Comparison of ENCODE assay signal across 1 cellular context in the genomic region with DNA sequence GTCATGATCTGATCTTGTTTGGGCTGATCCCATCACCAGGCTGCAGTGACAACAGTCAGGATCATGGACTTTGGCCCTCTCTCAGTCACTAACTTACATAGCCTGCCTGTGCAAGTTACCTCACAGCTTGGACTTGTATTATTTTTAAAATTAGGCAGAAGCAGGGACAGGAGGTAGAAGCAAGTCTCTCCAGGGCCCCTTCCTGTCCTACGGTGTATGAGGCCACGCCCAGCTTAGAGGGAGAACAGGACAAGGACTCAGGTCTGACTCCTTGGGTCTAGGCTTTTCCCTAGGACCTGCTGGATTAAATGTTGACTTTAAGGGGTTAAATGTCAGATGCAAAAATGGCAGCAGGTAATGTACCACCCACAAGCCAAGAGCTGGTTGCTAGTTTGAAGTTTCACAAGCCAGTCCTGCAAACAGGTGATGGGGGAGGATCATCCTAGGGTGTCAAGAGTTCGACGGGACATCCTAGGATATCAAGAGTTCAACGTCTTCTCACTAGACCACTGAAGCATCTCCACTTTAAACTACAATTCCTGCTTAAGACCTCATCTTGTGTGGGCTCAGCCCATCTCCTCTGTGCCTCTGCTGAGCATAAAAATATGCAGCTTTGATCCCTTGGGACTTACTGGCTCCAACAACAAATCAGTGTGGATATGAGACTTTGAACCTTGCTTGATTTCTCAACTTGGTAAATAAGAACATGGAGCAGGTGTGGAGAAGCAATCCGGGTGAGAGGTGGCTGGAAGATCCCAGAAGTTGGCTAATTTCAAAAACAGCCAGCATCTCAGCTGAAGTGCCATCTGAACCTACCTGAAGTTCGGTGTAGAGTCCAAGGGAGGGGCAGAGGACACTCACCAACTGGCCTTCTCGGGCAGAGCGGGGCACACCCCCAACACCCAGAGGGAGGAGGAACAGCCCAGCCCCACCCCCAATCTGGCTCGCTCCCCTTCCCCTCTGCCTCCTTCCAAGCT.
TF ChIP-seq lines count a peak whose summit lies in the region.

No MANE protein-coding gene starts in this region.

TF ChIP-seq in HepG2, 621 proteins besides CTCF, POLR2A, EP300 and RAD21 (continued from another document and continues in another):
- TF ChIP-seq, protein P1, sequence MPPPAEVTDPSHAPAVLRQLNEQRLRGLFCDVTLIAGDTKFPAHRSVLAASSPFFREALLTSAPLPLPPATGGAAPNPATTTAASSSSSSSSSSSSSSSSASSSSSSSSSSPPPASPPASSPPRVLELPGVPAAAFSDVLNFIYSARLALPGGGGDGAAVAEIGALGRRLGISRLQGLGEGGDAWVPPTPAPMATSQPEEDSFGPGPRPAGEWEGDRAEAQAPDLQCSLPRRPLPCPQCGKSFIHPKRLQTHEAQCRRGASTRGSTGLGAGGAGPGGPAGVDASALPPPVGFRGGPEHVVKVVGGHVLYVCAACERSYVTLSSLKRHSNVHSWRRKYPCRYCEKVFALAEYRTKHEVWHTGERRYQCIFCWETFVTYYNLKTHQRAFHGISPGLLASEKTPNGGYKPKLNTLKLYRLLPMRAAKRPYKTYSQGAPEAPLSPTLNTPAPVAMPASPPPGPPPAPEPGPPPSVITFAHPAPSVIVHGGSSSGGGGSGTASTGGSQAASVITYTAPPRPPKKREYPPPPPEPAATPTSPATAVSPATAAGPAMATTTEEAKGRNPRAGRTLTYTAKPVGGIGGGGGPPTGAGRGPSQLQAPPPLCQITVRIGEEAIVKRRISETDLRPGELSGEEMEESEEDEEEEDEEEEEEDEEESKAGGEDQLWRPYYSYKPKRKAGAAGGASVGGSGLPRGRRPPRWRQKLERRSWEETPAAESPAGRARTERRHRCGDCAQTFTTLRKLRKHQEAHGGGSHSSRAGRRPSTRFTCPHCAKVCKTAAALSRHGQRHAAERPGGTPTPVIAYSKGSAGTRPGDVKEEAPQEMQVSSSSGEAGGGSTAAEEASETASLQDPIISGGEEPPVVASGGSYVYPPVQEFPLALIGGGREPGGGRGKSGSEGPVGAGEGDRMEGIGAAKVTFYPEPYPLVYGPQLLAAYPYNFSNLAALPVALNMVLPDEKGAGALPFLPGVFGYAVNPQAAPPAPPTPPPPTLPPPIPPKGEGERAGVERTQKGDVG (CRISPR knock-in tag; IDR thresholded peaks at IDR 0.05; ENCODE audit: borderline replicate concordance): 0 out of 2 replicates have a peak, but pooled peaks have one; percentile 34
- no peak for TF ChIP-seq ZNF10 (CRISPR knock-in tag; IDR thresholded peaks at IDR 0.05; ENCODE audit: borderline replicate concordance, low read depth)
- TF ChIP-seq FIP1L1 (IDR thresholded peaks at IDR 0.05; ENCODE audit: borderline replicate concordance, insufficient read depth, low read depth, low read length): no peak
- peak; percentile 77 for TF ChIP-seq RERE (CRISPR knock-in tag; IDR thresholded peaks at IDR 0.05; ENCODE audit: low read depth)
- no peak for TF ChIP-seq NFE2L1 (CRISPR knock-in tag; IDR thresholded peaks at IDR 0.05; ENCODE audit: borderline replicate concordance)
- TF ChIP-seq ZNF282 (IDR thresholded peaks at IDR 0.05; ENCODE audit: partially characterized antibody): no peak
- TF ChIP-seq NRL (CRISPR knock-in tag; IDR thresholded peaks at IDR 0.05; ENCODE audit: borderline replicate concordance): no peak
- peak; percentile 54; the same call in 1 of the 2 replicates for TF ChIP-seq ZNF124 (CRISPR knock-in tag; IDR thresholded peaks at IDR 0.05)
- TF ChIP-seq ZNF616 (CRISPR knock-in tag; IDR thresholded peaks at IDR 0.05; ENCODE audit: low read depth): no peak; the same call in 1 of the 2 replicates
- no peak for TF ChIP-seq TBP (CRISPR knock-in tag; IDR thresholded peaks at IDR 0.05)
- peak; percentile 86; the same call in 1 of the 2 replicates for TF ChIP-seq THRA (CRISPR knock-in tag; IDR thresholded peaks at IDR 0.05; ENCODE audit: borderline replicate concordance)
- TF ChIP-seq KAT7 (CRISPR knock-in tag; IDR thresholded peaks at IDR 0.05; ENCODE audit: borderline replicate concordance): peak; percentile 48; the same call in 1 of the 2 replicates
- TF ChIP-seq TOE1 (CRISPR knock-in tag; IDR thresholded peaks at IDR 0.05): peak; percentile 82; the same call in 1 of the 2 replicates
- TF ChIP-seq BRCA1 (CRISPR knock-in tag; IDR thresholded peaks at IDR 0.05): no peak
- no peak for TF ChIP-seq LBX2 (CRISPR knock-in tag; IDR thresholded peaks at IDR 0.05; ENCODE audit: borderline replicate concordance)
- TF ChIP-seq ZNF101 (CRISPR knock-in tag; IDR thresholded peaks at IDR 0.05; ENCODE audit: borderline replicate concordance, low read depth): no peak
- TF ChIP-seq, protein P2, sequence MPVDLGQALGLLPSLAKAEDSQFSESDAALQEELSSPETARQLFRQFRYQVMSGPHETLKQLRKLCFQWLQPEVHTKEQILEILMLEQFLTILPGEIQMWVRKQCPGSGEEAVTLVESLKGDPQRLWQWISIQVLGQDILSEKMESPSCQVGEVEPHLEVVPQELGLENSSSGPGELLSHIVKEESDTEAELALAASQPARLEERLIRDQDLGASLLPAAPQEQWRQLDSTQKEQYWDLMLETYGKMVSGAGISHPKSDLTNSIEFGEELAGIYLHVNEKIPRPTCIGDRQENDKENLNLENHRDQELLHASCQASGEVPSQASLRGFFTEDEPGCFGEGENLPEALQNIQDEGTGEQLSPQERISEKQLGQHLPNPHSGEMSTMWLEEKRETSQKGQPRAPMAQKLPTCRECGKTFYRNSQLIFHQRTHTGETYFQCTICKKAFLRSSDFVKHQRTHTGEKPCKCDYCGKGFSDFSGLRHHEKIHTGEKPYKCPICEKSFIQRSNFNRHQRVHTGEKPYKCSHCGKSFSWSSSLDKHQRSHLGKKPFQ (CRISPR knock-in tag; IDR thresholded peaks at IDR 0.05; ENCODE audit: insufficient replicate concordance): no peak
- TF ChIP-seq SMAD9 (CRISPR knock-in tag; IDR thresholded peaks at IDR 0.05): peak; percentile 68; the same call in 1 of the 2 replicates
- TF ChIP-seq PRMT3 (CRISPR knock-in tag; IDR thresholded peaks at IDR 0.05; ENCODE audit: borderline replicate concordance, low read depth): no peak
- TF ChIP-seq MBNL3 (CRISPR knock-in tag; conservative IDR thresholded peaks at IDR 0.05): no peak
- TF ChIP-seq ZNF572 (CRISPR knock-in tag; IDR thresholded peaks at IDR 0.05): 0 out of 2 replicates have a peak, but pooled peaks have one; percentile 24
- no peak for TF ChIP-seq ZNF749 (CRISPR knock-in tag; IDR thresholded peaks at IDR 0.05; ENCODE audit: borderline replicate concordance)
- TF ChIP-seq, protein P3, sequence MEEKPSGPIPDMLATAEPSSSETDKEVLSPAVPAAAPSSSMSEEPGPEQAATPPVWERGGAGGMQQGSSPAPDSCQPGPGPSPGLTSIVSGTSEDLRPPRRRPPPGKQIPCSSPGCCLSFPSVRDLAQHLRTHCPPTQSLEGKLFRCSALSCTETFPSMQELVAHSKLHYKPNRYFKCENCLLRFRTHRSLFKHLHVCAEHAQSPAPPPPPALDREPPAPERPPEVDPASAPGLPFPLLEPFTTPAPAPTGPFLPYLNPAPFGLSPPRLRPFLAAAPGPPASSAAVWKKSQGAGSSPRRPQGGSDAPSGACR (CRISPR knock-in tag; IDR thresholded peaks at IDR 0.05): peak; percentile 91
- TF ChIP-seq HIC2 (CRISPR knock-in tag; IDR thresholded peaks at IDR 0.05; ENCODE audit: low read depth): peak; percentile 80; the same call in 1 of the 2 replicates
- TF ChIP-seq, protein P4, sequence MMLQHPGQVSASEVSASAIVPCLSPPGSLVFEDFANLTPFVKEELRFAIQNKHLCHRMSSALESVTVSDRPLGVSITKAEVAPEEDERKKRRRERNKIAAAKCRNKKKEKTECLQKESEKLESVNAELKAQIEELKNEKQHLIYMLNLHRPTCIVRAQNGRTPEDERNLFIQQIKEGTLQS (CRISPR knock-in tag; IDR thresholded peaks at IDR 0.05): peak; percentile 7
- no peak for TF ChIP-seq ZFAT (CRISPR knock-in tag; conservative IDR thresholded peaks at IDR 0.05)
- TF ChIP-seq NAIF1 (CRISPR knock-in tag; IDR thresholded peaks at IDR 0.05; ENCODE audit: borderline replicate concordance): no peak
- peak; percentile 21; the same call in 1 of the 2 replicates for TF ChIP-seq TOPORS (CRISPR knock-in tag; IDR thresholded peaks at IDR 0.05)
- no peak for TF ChIP-seq PREB (CRISPR knock-in tag; IDR thresholded peaks at IDR 0.05)
- TF ChIP-seq, protein P5, sequence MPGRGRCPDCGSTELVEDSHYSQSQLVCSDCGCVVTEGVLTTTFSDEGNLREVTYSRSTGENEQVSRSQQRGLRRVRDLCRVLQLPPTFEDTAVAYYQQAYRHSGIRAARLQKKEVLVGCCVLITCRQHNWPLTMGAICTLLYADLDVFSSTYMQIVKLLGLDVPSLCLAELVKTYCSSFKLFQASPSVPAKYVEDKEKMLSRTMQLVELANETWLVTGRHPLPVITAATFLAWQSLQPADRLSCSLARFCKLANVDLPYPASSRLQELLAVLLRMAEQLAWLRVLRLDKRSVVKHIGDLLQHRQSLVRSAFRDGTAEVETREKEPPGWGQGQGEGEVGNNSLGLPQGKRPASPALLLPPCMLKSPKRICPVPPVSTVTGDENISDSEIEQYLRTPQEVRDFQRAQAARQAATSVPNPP (CRISPR knock-in tag; IDR thresholded peaks at IDR 0.05): peak; percentile 56; the same call in 1 of the 2 replicates
- TF ChIP-seq, protein P6, sequence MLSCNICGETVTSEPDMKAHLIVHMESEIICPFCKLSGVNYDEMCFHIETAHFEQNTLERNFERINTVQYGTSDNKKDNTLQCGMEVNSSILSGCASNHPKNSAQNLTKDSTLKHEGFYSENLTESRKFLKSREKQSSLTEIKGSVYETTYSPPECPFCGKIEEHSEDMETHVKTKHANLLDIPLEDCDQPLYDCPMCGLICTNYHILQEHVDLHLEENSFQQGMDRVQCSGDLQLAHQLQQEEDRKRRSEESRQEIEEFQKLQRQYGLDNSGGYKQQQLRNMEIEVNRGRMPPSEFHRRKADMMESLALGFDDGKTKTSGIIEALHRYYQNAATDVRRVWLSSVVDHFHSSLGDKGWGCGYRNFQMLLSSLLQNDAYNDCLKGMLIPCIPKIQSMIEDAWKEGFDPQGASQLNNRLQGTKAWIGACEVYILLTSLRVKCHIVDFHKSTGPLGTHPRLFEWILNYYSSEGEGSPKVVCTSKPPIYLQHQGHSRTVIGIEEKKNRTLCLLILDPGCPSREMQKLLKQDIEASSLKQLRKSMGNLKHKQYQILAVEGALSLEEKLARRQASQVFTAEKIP (CRISPR knock-in tag; IDR thresholded peaks at IDR 0.05; ENCODE audit: borderline replicate concordance): no peak
